ENCODE assay signal across 8 cellular contexts in the genomic region with DNA sequence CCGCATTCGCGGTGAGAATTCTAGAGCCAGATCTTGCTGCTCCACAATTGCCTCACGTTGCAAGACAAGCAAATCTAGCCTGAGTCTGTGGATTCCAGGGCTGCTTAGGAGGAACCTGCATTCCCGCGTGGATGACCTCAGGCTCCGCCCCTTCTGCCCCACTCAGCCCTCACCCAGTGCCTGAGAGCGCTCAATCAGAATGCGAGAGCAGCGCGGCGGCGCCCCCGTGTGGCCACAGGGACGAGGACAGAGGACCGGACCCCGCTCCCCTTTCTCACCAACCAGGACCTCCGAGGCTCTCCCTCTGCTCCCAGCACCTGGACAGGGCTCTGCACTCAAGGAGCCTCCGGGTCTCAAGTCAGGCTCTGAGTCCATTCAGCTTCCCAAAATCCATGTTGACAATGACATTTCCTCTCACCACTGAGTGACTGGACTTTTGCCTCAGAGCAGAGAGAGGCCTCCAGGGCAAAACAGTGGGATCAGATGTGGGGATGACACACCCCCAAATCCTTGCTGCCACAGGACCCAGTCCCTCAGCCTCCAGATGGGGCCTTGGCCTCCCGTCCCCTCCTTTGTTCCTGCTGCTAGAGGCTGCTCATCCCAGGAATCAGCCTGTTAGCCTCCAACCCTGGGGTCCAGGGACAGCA. TPM values are rescaled to one million over a fixed set of nuclear protein-coding genes. Genes with fewer than 3 reads are reported as not detected.
DNase-seq lines count a peak whose midpoint lies in the region; ATAC-seq lines count a peak whose summit lies in the region.

No MANE protein-coding gene starts in this region.

- DNase-seq in ELR (ENCODE audit: low read depth) (peak; percentile 79), NCI-H82 treated with DMSO at 0.1 percent for 48 hours (lab: John Stamatoyannopoulos, UW; ENCODE audit: unreplicated experiment) (peak; percentile 44), medulla oblongata (ENCODE audit: extremely low spot score) (peak; percentile 67)
- DNase-seq in activated CD8-positive, alpha-beta T cell treated with anti-CD3 and anti-CD28 coated beads, Interleukin-2, amount 10 ng/mL, durations not matched to agents 7 days and 5 days = peak; percentile 88
- DNase-seq in effector CD8-positive, alpha-beta T cell (lab: John Stamatoyannopoulos, UW) = peak; percentile 83
- DNase-seq in stimulated activated CD8-positive, alpha-beta memory T cell treated with anti-CD3 and anti-CD28 coated beads, Interleukin-15, amount 100 ng/mL, for 24 hours (ENCODE audit: low read depth) = peak; percentile 80

- peaks cover 39% of the 10 kb centered on the region for H3K27me3 Mint-ChIP-seq in activated CD8-positive, alpha-beta T cell treated with anti-CD3 and anti-CD28 coated beads, Interleukin-2, amount 10 ng/mL, durations not matched to agents 7 days and 5 days (ENCODE audit: low read depth)

- H3K9me3 Mint-ChIP-seq in activated CD8-positive, alpha-beta T cell treated with anti-CD3 and anti-CD28 coated beads, Interleukin-2, amount 10 ng/mL, durations not matched to agents 7 days and 5 days (ENCODE audit: insufficient read depth) = no peaks in the 10 kb centered on the region

- POLR2A ChIA-PET in activated CD8-positive, alpha-beta T cell treated with anti-CD3 and anti-CD28 coated beads, Interleukin-2, amount 10 ng/mL, durations not matched to agents 7 days and 5 days (lab: Charles Lee) = no interaction called here

- H3K27ac Mint-ChIP-seq in activated CD8-positive, alpha-beta T cell treated with anti-CD3 and anti-CD28 coated beads, Interleukin-2, amount 10 ng/mL, durations not matched to agents 7 days and 5 days = no peak overlapping the region

- H3K4me3 Mint-ChIP-seq in activated CD8-positive, alpha-beta T cell treated with anti-CD3 and anti-CD28 coated beads, Interleukin-2, amount 10 ng/mL, durations not matched to agents 7 days and 5 days = no peak overlapping the region

- no peaks in the 10 kb centered on the region for H3K4me1 Mint-ChIP-seq in activated CD8-positive, alpha-beta T cell treated with anti-CD3 and anti-CD28 coated beads, Interleukin-2, amount 10 ng/mL, durations not matched to agents 7 days and 5 days (ENCODE audit: low read depth)

- CTCF ChIA-PET in activated CD8-positive, alpha-beta T cell treated with anti-CD3 and anti-CD28 coated beads, Interleukin-2, amount 10 ng/mL, durations not matched to agents 7 days and 5 days (lab: Charles Lee) = interaction anchor here (0.6 to 2.8 kb wide), 18 partner anchors 9 to 294 kb away, joined by 3 to 27 read pairs (median 4); no protein-coding TSS in a partner anchor

- no peaks in the 10 kb centered on the region for H3K36me3 Mint-ChIP-seq in activated CD8-positive, alpha-beta T cell treated with anti-CD3 and anti-CD28 coated beads, Interleukin-2, amount 10 ng/mL, durations not matched to agents 7 days and 5 days (ENCODE audit: low read depth)

- ATAC-seq in HG03039 (IDR thresholded peaks at IDR 0.05; ENCODE audit: unreplicated experiment) (peak; percentile 56), HG02973 (IDR thresholded peaks at IDR 0.05; ENCODE audit: unreplicated experiment) (no peak)
- peak; percentile 99 for ATAC-seq in activated CD8-positive, alpha-beta T cell treated with anti-CD3 and anti-CD28 coated beads, Interleukin-2, amount 10 ng/mL, durations not matched to agents 7 days and 5 days

RNA-seq across cellular contexts. Expression of gene RPP21, which starts 52.0 kb away (rescaled TPM):
- total RNA-seq in activated CD8-positive, alpha-beta T cell treated with anti-CD3 and anti-CD28 coated beads, Interleukin-2, amount 10 ng/mL, durations not matched to agents 7 days and 5 days = 10 to 100 TPM; 37.3 to 37.9 TPM
